9 cellular contexts compared by ENCODE assay signal in the genomic region with DNA sequence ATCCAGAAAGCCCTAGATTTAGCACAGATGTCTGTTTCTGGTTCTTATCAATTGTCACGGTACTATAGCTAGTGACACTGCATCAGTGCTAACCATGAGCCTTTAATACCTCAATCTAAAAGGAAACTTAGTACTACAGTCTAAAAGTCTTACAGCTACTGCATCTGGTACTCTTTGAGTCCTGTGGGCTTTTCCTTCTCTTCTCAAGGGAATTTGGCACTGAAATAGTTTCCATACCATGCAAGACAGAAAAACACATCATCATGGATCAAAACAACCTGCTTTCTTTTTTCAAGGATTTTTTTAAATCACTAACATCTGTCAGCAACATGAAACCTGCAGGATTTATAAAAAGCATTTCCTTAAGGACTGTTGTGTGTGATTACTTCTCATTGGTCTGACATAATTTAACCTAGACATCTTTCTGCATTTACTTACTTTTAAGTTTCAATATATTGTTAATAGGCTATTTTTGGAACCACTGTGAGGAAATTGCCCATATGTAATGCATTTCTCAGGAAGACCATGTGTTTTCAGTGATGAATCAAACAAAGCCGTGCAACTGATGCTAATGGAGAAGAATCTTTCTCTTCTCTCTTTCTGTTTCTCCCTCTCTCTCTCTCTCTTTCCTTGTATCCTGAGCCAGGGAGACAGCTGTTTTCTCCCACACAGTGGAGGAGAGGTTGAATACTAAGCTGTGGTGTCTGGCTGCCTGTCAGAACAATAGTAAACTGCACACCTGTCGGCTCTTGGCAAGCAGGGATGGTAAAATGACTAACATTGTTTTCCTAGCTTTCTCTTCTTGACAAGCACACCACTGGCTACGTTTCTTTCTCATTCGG.
DNase-seq lines count a peak whose midpoint lies in the region; ATAC-seq, FAIRE-seq and TF ChIP-seq lines count a peak whose summit lies in the region.
"Had no signal": no experiment of that assay in that cellular context is flagged by ENCODE, and none has a peak within 500 bp of the region (broad histone marks: within the 10 kb centered on the region; RNA-seq: fewer than 3 reads in every experiment).

No MANE protein-coding gene starts in this region.

- no peaks in the 10 kb centered on the region for H3K9me3 ChIP-seq in AG04450 (ENCODE audit: control insufficient read depth, insufficient read depth, low read length)
- H3K9me3 ChIP-seq in T-helper 17 cell (ENCODE audit: control insufficient read depth, low read length, poor library complexity, severe bottlenecking) = no peaks in the 10 kb centered on the region

- no peaks in the 10 kb centered on the region for H3K36me3 Mint-ChIP-seq in T-helper 17 cell (ENCODE audit: low read depth)

- H3K27ac ChIP-seq in AG04450 (ENCODE audit: low read depth, low read length) = peak overlapping the region; percentile 59

- POLR2A ChIA-PET in AG04450 (lab: Yijun Ruan, JAX) = no interaction called here

- peak; percentile 33 for FAIRE-seq in islet of Langerhans (lab: Jason Lieb, UNC)

- no peak overlapping the region for H3K27ac Mint-ChIP-seq in T-helper 17 cell
- H3K27ac Mint-ChIP-seq: activated CD8-positive, alpha-beta T cell treated with anti-CD3 and anti-CD28 coated beads for 36 hours had no signal

- CTCF ChIA-PET in AG04450 (lab: Charles Lee) = no interaction called here

- in situ Hi-C loops in GM13976 (cut with MboI; ENCODE audit: low sequenced_read_pairs, unreplicated experiment) = no loop called here

- H3K4me3 Mint-ChIP-seq in T-helper 17 cell = no peak overlapping the region
- H3K4me3 Mint-ChIP-seq: activated CD8-positive, alpha-beta T cell treated with anti-CD3 and anti-CD28 coated beads for 36 hours had no signal

- ATAC-seq in T-helper 17 cell (no peak), HG03039 (IDR thresholded peaks at IDR 0.05; ENCODE audit: unreplicated experiment) (no peak)
- ATAC-seq: activated CD8-positive, alpha-beta T cell treated with anti-CD3 and anti-CD28 coated beads for 36 hours had no signal

- H3K4me1 Mint-ChIP-seq in T-helper 17 cell = no peaks in the 10 kb centered on the region

- H3K4me3 ChIP-seq in AG04450 (ENCODE audit: low read depth, low read length) = peak overlapping the region; percentile 35

- H3K27me3 Mint-ChIP-seq in T-helper 17 cell = no peaks in the 10 kb centered on the region
- H3K27me3 Mint-ChIP-seq: activated CD8-positive, alpha-beta T cell treated with anti-CD3 and anti-CD28 coated beads for 36 hours had no signal

- TF ChIP-seq CTCF in AG04450 (IDR thresholded peaks at IDR 0.05; ENCODE audit: low read depth, low read length) (no peak), GM13976 (IDR thresholded peaks at IDR 0.05; ENCODE audit: borderline replicate concordance, control extremely low read depth, extremely low read depth, insufficient read depth, missing control alignments) (no peak), GM20000 (IDR thresholded peaks at IDR 0.05; ENCODE audit: extremely low read depth, missing control alignments) (no peak)

- DNase-seq in AG04450 (ENCODE audit: low read depth, low spot score) (peak; percentile 56), NCI-H1105 treated with DMSO at 0.1 percent for 48 hours (lab: John Stamatoyannopoulos, UW) (peak; percentile 89), SW480 (ENCODE audit: low spot score) (peak; percentile 20), GM13976 (ENCODE audit: low spot score) (no peak), T-helper 17 cell (no peak), GM20000 (ENCODE audit: low spot score) (no peak)
- DNase-seq: activated CD8-positive, alpha-beta T cell treated with anti-CD3 and anti-CD28 coated beads for 36 hours had no signal

- no peaks in the 10 kb centered on the region for H3K27me3 ChIP-seq in AG04450 (ENCODE audit: control insufficient read depth, insufficient read depth, low read length)

Comparison
In these comparisons a context has a peak if more than half of its experiments do, and no peak if none do; other contexts are left out.
1. DNase-seq: peak in AG04450 (single experiment), NCI-H1105 treated with DMSO at 0.1 percent for 48 hours (single experiment) and SW480 (single experiment); none in GM13976 (single experiment), T-helper 17 cell (0 of 3) and GM20000 (single experiment).